5 cellular contexts compared by ENCODE assay signal in genomic region chr2:240678043-240678442, GRCh38. TPM values are rescaled to one million over a fixed set of nuclear protein-coding genes. Genes with fewer than 3 reads are reported as not detected.
"Had no signal": no experiment of that assay in that cellular context is flagged by ENCODE, and none has a peak within 500 bp of the region (broad histone marks: within the 10 kb centered on the region; RNA-seq: fewer than 3 reads in every experiment).

No MANE protein-coding gene starts in this region.

RNA-seq across cellular contexts. Expression of gene AQP12B, which starts 4.6 kb away (rescaled TPM):
- total RNA-seq: HepG2, HT-29, HT1080, IMR-90, K562 had no signal

RNA-seq across cellular contexts. Expression of gene AQP12A, which starts 13.6 kb away (rescaled TPM):
- total RNA-seq: HepG2, HT-29, HT1080, IMR-90, K562 had no signal

RNA-seq across cellular contexts. Expression of gene GPR35, which starts 52.8 kb away (rescaled TPM):
- total RNA-seq: IMR-90 had no signal
